17 cellular contexts compared by ENCODE assay signal in the genomic region with DNA sequence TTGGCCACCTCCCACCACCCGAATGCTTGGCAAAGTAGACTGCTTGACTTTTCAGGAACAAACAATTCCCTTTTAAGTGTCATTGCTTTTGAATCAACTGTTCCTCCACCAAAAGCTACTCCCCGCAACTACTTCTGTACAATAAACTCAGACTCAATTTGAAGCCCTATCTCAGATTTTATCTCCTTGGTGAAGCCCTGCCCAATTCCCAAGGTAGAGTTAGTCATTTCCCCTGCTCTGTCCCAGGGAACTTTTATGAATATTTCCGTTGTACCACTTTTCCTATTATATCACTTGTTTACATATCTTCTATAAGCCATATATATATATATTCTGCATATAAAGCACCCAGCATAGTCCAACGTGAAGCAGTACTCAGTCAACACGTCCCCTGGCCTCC.
DNase-seq lines count a peak whose midpoint lies in the region; ATAC-seq, FAIRE-seq and TF ChIP-seq lines count a peak whose summit lies in the region.
"Had no signal": no experiment of that assay in that cellular context is flagged by ENCODE, and none has a peak within 500 bp of the region (broad histone marks: within the 10 kb centered on the region; RNA-seq: fewer than 3 reads in every experiment).

No MANE protein-coding gene starts in this region.

- H3K4me3 ChIP-seq in A673 (ENCODE audit: low read depth, low read length, poor library complexity, severe bottlenecking) (no peak overlapping the region), transverse colon (no peak overlapping the region), BE2C (ENCODE audit: low read depth, low read length) (no peak overlapping the region), HepG2 (replicated peaks in 1 of 3; ENCODE audit: insufficient read depth in 1 of 3, low read depth in 2 of 3, low read length in 3 of 3) (no peak overlapping the region)
- H3K4me3 ChIP-seq: HAP-1 had no signal

- H3K36me3 Mint-ChIP-seq in activated CD8-positive, alpha-beta T cell treated with anti-CD3 and anti-CD28 coated beads for 36 hours (ENCODE audit: low read depth): peaks cover 85% of the 10 kb centered on the region
- peaks cover 71% of the 10 kb centered on the region for H3K36me3 Mint-ChIP-seq in activated CD8-positive, alpha-beta T cell treated with anti-CD3 and anti-CD28 coated beads, Interleukin-2, amount 10 ng/mL, durations not matched to agents 7 days and 5 days (ENCODE audit: low read depth)
- peaks cover 75% of the 10 kb centered on the region for H3K36me3 Mint-ChIP-seq in activated naive CD8-positive, alpha-beta T cell treated with anti-CD3 and anti-CD28 coated beads, Interleukin-2, amount 50 U/mL, for 24 hours (ENCODE audit: low read depth)

- WGBS in transverse colon (ENCODE audit: low coverage in 1 of 2), 2 donors: 77 to 89% methylated on average over 5 of the region's 5 CpGs
- WGBS in HepG2 (ENCODE audit: low lambda C conversion rate): 94% methylated on average over 5 of the region's 5 CpGs

- intact Hi-C loops in activated CD8-positive, alpha-beta T cell treated with anti-CD3 and anti-CD28 coated beads for 36 hours (cut with micrococcal nuclease): no loop called here
- intact Hi-C loops in A673 (cut with micrococcal nuclease; ENCODE audit: unreplicated experiment): no loop called here
- intact Hi-C loops in transverse colon (cut with DNase I; ENCODE audit: low total_unique reads): no loop called here
- intact Hi-C loops in HepG2 (cut with micrococcal nuclease; ENCODE audit: unreplicated experiment): no loop called here

- no peak overlapping the region for H2AFZ ChIP-seq in HepG2 (ENCODE audit: low read length)

- peaks cover 48% of the 10 kb centered on the region for H3K4me1 Mint-ChIP-seq in activated CD8-positive, alpha-beta T cell treated with anti-CD3 and anti-CD28 coated beads for 36 hours (ENCODE audit: low read depth)
- peaks cover 10% of the 10 kb centered on the region for H3K4me1 Mint-ChIP-seq in activated CD8-positive, alpha-beta T cell treated with anti-CD3 and anti-CD28 coated beads, Interleukin-2, amount 10 ng/mL, durations not matched to agents 7 days and 5 days (ENCODE audit: low read depth)
- peaks cover 54% of the 10 kb centered on the region for H3K4me1 Mint-ChIP-seq in activated naive CD8-positive, alpha-beta T cell treated with anti-CD3 and anti-CD28 coated beads, Interleukin-2, amount 50 U/mL, for 24 hours

- no peak for DNase-seq in activated CD8-positive, alpha-beta T cell treated with anti-CD3 and anti-CD28 coated beads for 36 hours
- no peak for DNase-seq in activated CD8-positive, alpha-beta T cell treated with anti-CD3 and anti-CD28 coated beads, Interleukin-2, amount 10 ng/mL, durations not matched to agents 7 days and 5 days
- DNase-seq in A673 (ENCODE audit: low spot score) (peak; percentile 42), lung microvascular endothelial cell (ENCODE audit: low read depth in 2 of 2) (peak; percentile 41 to 74), transverse colon (no peak), BE2C (no peak), HepG2 (ENCODE audit: low spot score) (no peak)
- no peak for DNase-seq in activated naive CD8-positive, alpha-beta T cell treated with anti-CD3 and anti-CD28 coated beads, Interleukin-2, amount 50 U/mL, for 24 hours
- DNase-seq: Caco-2, Karpas-422, MM.1S, NCI-H1105, NCI-H187, NCI-H446, NCI-H748 treated with DMSO at 0.1 percent for 48 hours had no signal

- BruUV-seq in A673 (replicated peaks; lab: Mats Ljungman, UMichigan) (no TSS peak), HepG2 (replicated peaks; lab: Mats Ljungman, UMichigan) (no TSS peak)

- TF ChIP-seq EP300 in transverse colon (IDR thresholded peaks at IDR 0.05; ENCODE audit: low read depth) (no peak), HepG2 (IDR thresholded peaks at IDR 0.05; ENCODE audit: low read depth in 2 of 2, low read length in 2 of 2) (no peak), HepG2 (CRISPR knock-in tag; IDR thresholded peaks at IDR 0.05; ENCODE audit: borderline replicate concordance) (no peak)

- H3K36me3 ChIP-seq in A673 (ENCODE audit: insufficient read depth, low read length, poor library complexity, severe bottlenecking): no peaks in the 10 kb centered on the region
- peaks cover 0 to 3% (median 0%) of the 10 kb centered on the region in 4 donors for H3K36me3 ChIP-seq in transverse colon
- H3K36me3 ChIP-seq in BE2C: peaks cover 10% of the 10 kb centered on the region
- no peaks in the 10 kb centered on the region for H3K36me3 ChIP-seq in HepG2 (replicated peaks in 1 of 2; ENCODE audit: control insufficient read depth in 1 of 2, insufficient read depth in 2 of 2, low read length in 2 of 2)
- H3K36me3 ChIP-seq: HAP-1 had no signal

- no peak overlapping the region for H3K4me2 ChIP-seq in HepG2 (ENCODE audit: low read depth, low read length)

- no peaks in the 10 kb centered on the region for H3K27me3 ChIP-seq in A673 (replicated peaks; ENCODE audit: insufficient read depth, low read depth, low read length, poor library complexity)
- no peaks in the 10 kb centered on the region for H3K27me3 ChIP-seq in transverse colon
- no peaks in the 10 kb centered on the region for H3K27me3 ChIP-seq in BE2C
- H3K27me3 ChIP-seq in HepG2 (ENCODE audit: control insufficient read depth in 1 of 2, insufficient read depth in 2 of 2, low read length in 2 of 2): no peaks in the 10 kb centered on the region

- no peaks in the 10 kb centered on the region for H4K20me1 ChIP-seq in HepG2 (ENCODE audit: insufficient read depth, low read length)

- H3K9me3 ChIP-seq in A673 (ENCODE audit: low read depth, low read length, poor library complexity, severe bottlenecking) (peaks cover 4% of the 10 kb centered on the region), transverse colon (no peaks in the 10 kb centered on the region), BE2C (peaks cover 4% of the 10 kb centered on the region; the same call in 1 of the 2 replicates), HepG2 (ENCODE audit: low read length) (no peaks in the 10 kb centered on the region)
- H3K9me3 ChIP-seq: Caco-2, HAP-1 had no signal

- peak overlapping the region; percentile 34 for H3K27ac Mint-ChIP-seq in activated CD8-positive, alpha-beta T cell treated with anti-CD3 and anti-CD28 coated beads for 36 hours
- H3K27ac Mint-ChIP-seq in activated CD8-positive, alpha-beta T cell treated with anti-CD3 and anti-CD28 coated beads, Interleukin-2, amount 10 ng/mL, durations not matched to agents 7 days and 5 days: no peak overlapping the region
- H3K27ac Mint-ChIP-seq in activated naive CD8-positive, alpha-beta T cell treated with anti-CD3 and anti-CD28 coated beads, Interleukin-2, amount 50 U/mL, for 24 hours: peak overlapping the region; percentile 3

- in situ Hi-C loops in transverse colon (cut with MboI; ENCODE audit: low pct_ligation_motif_present in 1 of 4, low pct_unique_long_range_greater_than_20kb in 1 of 4, low sequenced_read_pairs in 3 of 4): no loop called here
- in situ Hi-C loops in HepG2 (cut with HindIII; ENCODE audit: extremely low pct_ligation_motif_present, low pct_unique_long_range_greater_than_20kb): no loop called here

- H3K4me1 ChIP-seq in A673 (ENCODE audit: insufficient read depth, low read length, poor library complexity, severe bottlenecking): no peaks in the 10 kb centered on the region
- no peaks in the 10 kb centered on the region for H3K4me1 ChIP-seq in transverse colon
- H3K4me1 ChIP-seq in BE2C: no peaks in the 10 kb centered on the region
- H3K4me1 ChIP-seq in HepG2 (ENCODE audit: insufficient read depth, low read length): 0 out of 2 replicates have a peak, but pooled peaks cover 12% of the 10 kb centered on the region
- H3K4me1 ChIP-seq: Caco-2, HAP-1 had no signal

- TF ChIP-seq POLR2A in transverse colon (IDR thresholded peaks at IDR 0.05) (no peak), HepG2 (IDR thresholded peaks at IDR 0.05; ENCODE audit: insufficient read depth in 1 of 2, low read depth in 2 of 2, low read length in 2 of 2) (no peak)

- H3K9me3 Mint-ChIP-seq in activated CD8-positive, alpha-beta T cell treated with anti-CD3 and anti-CD28 coated beads for 36 hours: peaks cover 10% of the 10 kb centered on the region
- H3K9me3 Mint-ChIP-seq in activated CD8-positive, alpha-beta T cell treated with anti-CD3 and anti-CD28 coated beads, Interleukin-2, amount 10 ng/mL, durations not matched to agents 7 days and 5 days (ENCODE audit: insufficient read depth): peaks cover 12% of the 10 kb centered on the region
- H3K9me3 Mint-ChIP-seq in activated naive CD8-positive, alpha-beta T cell treated with anti-CD3 and anti-CD28 coated beads, Interleukin-2, amount 50 U/mL, for 24 hours: peaks cover 21% of the 10 kb centered on the region

- no peak for FAIRE-seq in HepG2 (lab: Jason Lieb, UNC)
- FAIRE-seq: GM12891 had no signal

- no peak overlapping the region for H3K4me3 Mint-ChIP-seq in activated CD8-positive, alpha-beta T cell treated with anti-CD3 and anti-CD28 coated beads for 36 hours
- no peak overlapping the region for H3K4me3 Mint-ChIP-seq in activated CD8-positive, alpha-beta T cell treated with anti-CD3 and anti-CD28 coated beads, Interleukin-2, amount 10 ng/mL, durations not matched to agents 7 days and 5 days
- no peak overlapping the region for H3K4me3 Mint-ChIP-seq in activated naive CD8-positive, alpha-beta T cell treated with anti-CD3 and anti-CD28 coated beads, Interleukin-2, amount 50 U/mL, for 24 hours

- no peak for ATAC-seq in activated CD8-positive, alpha-beta T cell treated with anti-CD3 and anti-CD28 coated beads for 36 hours
- no peak for ATAC-seq in activated CD8-positive, alpha-beta T cell treated with anti-CD3 and anti-CD28 coated beads, Interleukin-2, amount 10 ng/mL, durations not matched to agents 7 days and 5 days
- ATAC-seq in activated naive CD8-positive, alpha-beta T cell treated with anti-CD3 and anti-CD28 coated beads, Interleukin-2, amount 50 U/mL, for 24 hours: no peak
- no peak for ATAC-seq in HepG2

- H3K27ac ChIP-seq in A673 (ENCODE audit: low read depth, low read length, poor library complexity, severe bottlenecking) (no peak overlapping the region), transverse colon (no peak overlapping the region), HepG2 (ENCODE audit: extremely low read length, insufficient read depth, low read length) (no peak overlapping the region)

- no peak for TF ChIP-seq CTCF in activated CD8-positive, alpha-beta T cell treated with anti-CD3 and anti-CD28 coated beads for 36 hours (IDR thresholded peaks at IDR 0.05)
- TF ChIP-seq CTCF in A673 (conservative IDR thresholded peaks at IDR 0.05; ENCODE audit: low read depth, low read length) (no peak), transverse colon (IDR thresholded peaks at IDR 0.05) (no peak), BE2C (IDR thresholded peaks at IDR 0.05; ENCODE audit: low read depth, low read length) (no peak), HepG2 (CRISPR knock-in tag; IDR thresholded peaks at IDR 0.05) (no peak)

- no peak overlapping the region for H3K9ac ChIP-seq in HepG2 (ENCODE audit: insufficient read depth, low read depth, low read length)

- H3K79me2 ChIP-seq in HepG2 (ENCODE audit: insufficient read depth, low read length): no peaks in the 10 kb centered on the region

- no peaks in the 10 kb centered on the region for H3K27me3 Mint-ChIP-seq in activated CD8-positive, alpha-beta T cell treated with anti-CD3 and anti-CD28 coated beads for 36 hours
- no peaks in the 10 kb centered on the region for H3K27me3 Mint-ChIP-seq in activated CD8-positive, alpha-beta T cell treated with anti-CD3 and anti-CD28 coated beads, Interleukin-2, amount 10 ng/mL, durations not matched to agents 7 days and 5 days (ENCODE audit: low read depth)
- H3K27me3 Mint-ChIP-seq in activated naive CD8-positive, alpha-beta T cell treated with anti-CD3 and anti-CD28 coated beads, Interleukin-2, amount 50 U/mL, for 24 hours: no peaks in the 10 kb centered on the region

- CTCF ChIA-PET in activated CD8-positive, alpha-beta T cell treated with anti-CD3 and anti-CD28 coated beads for 36 hours (lab: Charles Lee): no interaction called here
- CTCF ChIA-PET in activated CD8-positive, alpha-beta T cell treated with anti-CD3 and anti-CD28 coated beads, Interleukin-2, amount 10 ng/mL, durations not matched to agents 7 days and 5 days (lab: Charles Lee): no interaction called here
- CTCF ChIA-PET in A673 (lab: Charles Lee) (no interaction called here), HepG2 (lab: Yijun Ruan, JAX; ENCODE audit: low intra/inter-chr PET ratio, low total read pairs) (no interaction called here)

- TF ChIP-seq RAD21 in HepG2 (CRISPR knock-in tag; IDR thresholded peaks at IDR 0.05): no peak

- POLR2A ChIA-PET in activated CD8-positive, alpha-beta T cell treated with anti-CD3 and anti-CD28 coated beads for 36 hours (lab: Charles Lee): interaction anchor here (0.7 kb wide), 1 partner anchor 22 kb away, joined by 4 read pairs; no protein-coding TSS in a partner anchor
- POLR2A ChIA-PET in activated CD8-positive, alpha-beta T cell treated with anti-CD3 and anti-CD28 coated beads, Interleukin-2, amount 10 ng/mL, durations not matched to agents 7 days and 5 days (lab: Charles Lee): no interaction called here
- POLR2A ChIA-PET in A673 (lab: Charles Lee; ENCODE audit: low non-redundant PET): no interaction called here
- POLR2A ChIA-PET in HepG2 (lab: Yijun Ruan, JAX): no interaction called here

Comparison
In these comparisons a context has a peak if more than half of its experiments do, and no peak if none do; other contexts are left out.
1. DNase-seq: peak in A673 (single experiment) and lung microvascular endothelial cell (2 of 2); none in activated CD8-positive, alpha-beta T cell treated with anti-CD3 and anti-CD28 coated beads for 36 hours (single experiment), activated CD8-positive, alpha-beta T cell treated with anti-CD3 and anti-CD28 coated beads, Interleukin-2, amount 10 ng/mL, durations not matched to agents 7 days and 5 days (single experiment), activated naive CD8-positive, alpha-beta T cell treated with anti-CD3 and anti-CD28 coated beads, Interleukin-2, amount 50 U/mL, for 24 hours (single experiment), transverse colon (single experiment), BE2C (single experiment) and HepG2 (single experiment).